31 cellular contexts compared by ENCODE assay signal in genomic region chr3:23383875-23384274, GRCh38.
"Had no signal": no experiment of that assay in that cellular context is flagged by ENCODE, and none has a peak within 500 bp of the region (broad histone marks: within the 10 kb centered on the region; RNA-seq: fewer than 3 reads in every experiment).

No MANE protein-coding gene starts in this region.

- H3K9me3 ChIP-seq: adrenal gland, body of pancreas, breast epithelium had no signal

- DNase-seq: activated B cell treated with CpG ODN at 0.5 μM for 24 hours; activated CD4-positive, alpha-beta memory T cell treated with anti-CD3 and anti-CD28 coated beads for 36 hours; activated CD4-positive, alpha-beta T cell treated with anti-CD3 and anti-CD28 coated beads for 4 hours; activated CD4-positive, alpha-beta T cell treated with anti-CD3 and anti-CD28 coated beads, Interleukin-2, amount 10 ng/mL, durations not matched to agents 24 days and 14 days; activated CD4-positive, alpha-beta T cell treated with anti-CD3 and anti-CD28 coated beads, Interleukin-2, amount 50 U/mL, for 1 hour; activated CD4-positive, alpha-beta T cell treated with anti-CD3 and anti-CD28 coated beads, Interleukin-2, amount 50 U/mL, for 4 hours; activated CD4-positive, CD25-positive, alpha-beta regulatory T cell treated with anti-CD3 and anti-CD28 coated beads, Interleukin-2, amount 50 U/mL, for 72 hours; activated CD8-positive, alpha-beta memory T cell treated with anti-CD3 and anti-CD28 coated beads, Interleukin-2, amount 50 U/mL, for 4 hours; activated CD8-positive, alpha-beta T cell treated with anti-CD3 and anti-CD28 coated beads for 36 hours; activated effector memory CD4-positive, alpha-beta T cell treated with anti-CD3 and anti-CD28 coated beads, Interleukin-2, amount 50 U/mL, for 16 hours; activated gamma-delta T cell treated with Interleukin-2 at 50 U/mL for 16 hours; activated naive CD4-positive, alpha-beta T cell; activated naive CD4-positive, alpha-beta T cell treated with anti-CD3 and anti-CD28 coated beads for 36 hours; activated naive CD4-positive, alpha-beta T cell treated with anti-CD3 and anti-CD28 coated beads, Interleukin-2, amount 50 U/mL, for 16 hours; activated naive CD8-positive, alpha-beta T cell treated with anti-CD3 and anti-CD28 coated beads for 36 hours; activated T-cell treated with anti-CD3 and anti-CD28 coated beads for 4 hours; activated T-cell treated with anti-CD3 and anti-CD28 coated beads, Interleukin-2, amount 50 U/mL, for 1 hour; activated T-cell treated with anti-CD3 and anti-CD28 coated beads, Interleukin-2, amount 50 U/mL, for 4 hours; activated T-cell treated with anti-CD3 and anti-CD28 coated beads, Interleukin-2, amount 50 U/mL, for 72 hours; adrenal gland; amniotic stem cell; aorta; body of pancreas; brain microvascular endothelial cell; central memory CD4-positive, alpha-beta T cell; T-helper 2 cell; T-helper 9 cell had no signal

- H3K4me1 ChIP-seq: adrenal gland, body of pancreas, breast epithelium had no signal

- H3K27ac ChIP-seq: adrenal gland, body of pancreas, brain microvascular endothelial cell, breast epithelium, VCaP had no signal

- H3K27me3 ChIP-seq: adrenal gland, body of pancreas, brain microvascular endothelial cell, breast epithelium had no signal

- H3K4me3 ChIP-seq: adrenal gland, body of pancreas, breast epithelium had no signal

- H3K36me3 ChIP-seq: adrenal gland, brain microvascular endothelial cell, breast epithelium had no signal

- ATAC-seq: activated CD8-positive, alpha-beta T cell treated with anti-CD3 and anti-CD28 coated beads for 36 hours; activated naive CD4-positive, alpha-beta T cell treated with anti-CD3 and anti-CD28 coated beads, Interleukin-2, amount 50 U/mL, for 72 hours; activated T-cell treated with anti-CD3 and anti-CD28 coated beads, Interleukin-2, amount 50 U/mL, for 4 hours; activated T-cell treated with anti-CD3 and anti-CD28 coated beads, Interleukin-2, amount 50 U/mL, for 72 hours; activated T-helper 17 cell treated with anti-CD3 and anti-CD28 coated beads, Interleukin-2, amount 50 U/mL, for 72 hours; body of pancreas had no signal
